In genomic region chr21:36350282-36350910, GRCh38 we compare ENCODE assay signal across 15 cellular contexts. TPM values are rescaled to one million over a fixed set of nuclear protein-coding genes. Genes with fewer than 3 reads are reported as not detected.
DNase-seq lines count a peak whose midpoint lies in the region; TF ChIP-seq lines count a peak whose summit lies in the region.
"Had no signal": no experiment of that assay in that cellular context is flagged by ENCODE, and none has a peak within 500 bp of the region (broad histone marks: within the 10 kb centered on the region; RNA-seq: fewer than 3 reads in every experiment).

No MANE protein-coding gene starts in this region.

- TF ChIP-seq EP300 in tibial nerve (IDR thresholded peaks at IDR 0.05) = no peak

- no peak overlapping the region for H4K8ac ChIP-seq in mesenchymal stem cell (ENCODE audit: low read length)

- peaks cover 31% of the 10 kb centered on the region for H3K36me3 Mint-ChIP-seq in chondrocyte (ENCODE audit: low read depth)

- H3K4me1 Mint-ChIP-seq in chondrocyte (ENCODE audit: low read depth) = peaks cover 22% of the 10 kb centered on the region

- H2AK5ac ChIP-seq in mesenchymal stem cell (ENCODE audit: low read length, severe bottlenecking) = peak overlapping the region; percentile 75

- H3K4me3 ChIP-seq in HEK293 (ENCODE audit: low read depth, low read length) = no peak overlapping the region
- no peak overlapping the region for H3K4me3 ChIP-seq in mesenchymal stem cell (ENCODE audit: insufficient read depth in 1 of 2, low read depth in 1 of 2, low read length in 2 of 2)
- H3K4me3 ChIP-seq in tibial nerve = no peak overlapping the region
- H3K4me3 ChIP-seq: esophagus squamous epithelium had no signal

- H2BK120ac ChIP-seq in mesenchymal stem cell (ENCODE audit: low read depth, low read length) = no peak overlapping the region

- H2AFZ ChIP-seq in mesenchymal stem cell (ENCODE audit: low read depth, low read length) = no peak overlapping the region

- H3K27me3 ChIP-seq in mesenchymal stem cell (ENCODE audit: control insufficient read depth in 1 of 2, insufficient read depth in 1 of 2, low read length in 2 of 2) = no peaks in the 10 kb centered on the region
- no peaks in the 10 kb centered on the region for H3K27me3 ChIP-seq in tibial nerve
- H3K27me3 ChIP-seq: esophagus squamous epithelium had no signal

- H3K27ac ChIP-seq in HEK293 (ENCODE audit: extremely low read depth, low read depth, low read length) (no peak overlapping the region), mesenchymal stem cell (ENCODE audit: low read length, poor library complexity, severe bottlenecking) (peak overlapping the region; percentile 76), substantia nigra (ENCODE audit: low read depth, low read length, poor library complexity, severe bottlenecking) (no peak overlapping the region), tibial nerve (no peak overlapping the region)
- H3K27ac ChIP-seq: esophagus squamous epithelium had no signal

- CTCF ChIA-PET in HEK293 (lab: Yijun Ruan, JAX) = interaction anchor here (0.6 to 1.6 kb wide), 5 partner anchors 13 to 498 kb away, joined by 3 to 6 read pairs (median 3); no protein-coding TSS in a partner anchor

- peak overlapping the region; percentile 58 for H2BK5ac ChIP-seq in mesenchymal stem cell (ENCODE audit: low read depth, low read length, poor library complexity, severe bottlenecking)

- H2BK15ac ChIP-seq in mesenchymal stem cell (ENCODE audit: low read depth, poor library complexity, severe bottlenecking) = no peak overlapping the region

- H3K36me3 ChIP-seq in HEK293 (ENCODE audit: control insufficient read depth in 2 of 2, insufficient read depth in 1 of 2, low read length in 2 of 2) (peaks cover 67 to 79% of the 10 kb centered on the region in 2 experiments), mesenchymal stem cell (ENCODE audit: control insufficient read depth in 1 of 2, insufficient read depth in 2 of 2, low read depth in 1 of 2, low read length in 2 of 2) (peaks cover 28 to 76% of the 10 kb centered on the region in 2 experiments), tibial nerve (peaks cover 0 to 88% (median 8%) of the 10 kb centered on the region in 3 donors)

- H3K9me3 Mint-ChIP-seq in chondrocyte (ENCODE audit: low read depth) = no peaks in the 10 kb centered on the region
- H3K9me3 Mint-ChIP-seq: memory B cell had no signal

- peak overlapping the region; percentile 98 for H3K27ac Mint-ChIP-seq in chondrocyte (ENCODE audit: unreplicated experiment)
- H3K27ac Mint-ChIP-seq: memory B cell had no signal

- H3K4me3 Mint-ChIP-seq in chondrocyte (ENCODE audit: unreplicated experiment) = no peak overlapping the region
- H3K4me3 Mint-ChIP-seq: memory B cell had no signal

- H3K27me3 Mint-ChIP-seq in chondrocyte (ENCODE audit: low read depth) = no peaks in the 10 kb centered on the region
- H3K27me3 Mint-ChIP-seq: memory B cell had no signal

- peak overlapping the region; percentile 53 for H3K9ac ChIP-seq in mesenchymal stem cell (ENCODE audit: low read length)

- no peaks in the 10 kb centered on the region for H3K9me3 ChIP-seq in HEK293 (ENCODE audit: control insufficient read depth, insufficient read depth, low read depth, low read length)
- no peaks in the 10 kb centered on the region for H3K9me3 ChIP-seq in mesenchymal stem cell (ENCODE audit: control insufficient read depth, low read length)
- no peaks in the 10 kb centered on the region for H3K9me3 ChIP-seq in tibial nerve
- H3K9me3 ChIP-seq: esophagus squamous epithelium had no signal

- TF ChIP-seq POLR2A in tibial nerve (IDR thresholded peaks at IDR 0.05) = no peak

- H2BK12ac ChIP-seq in mesenchymal stem cell (ENCODE audit: low read length in 2 of 2) = no peak overlapping the region

- H3K4me2 ChIP-seq in mesenchymal stem cell (ENCODE audit: low read length, poor library complexity, severe bottlenecking) = no peak overlapping the region

- H3K4me1 ChIP-seq in HEK293 (ENCODE audit: control insufficient read depth, insufficient read depth, low read length) (no peaks in the 10 kb centered on the region), mesenchymal stem cell (ENCODE audit: control insufficient read depth, insufficient read depth, low read depth, low read length) (peaks cover 4% of the 10 kb centered on the region), tibial nerve (no peaks in the 10 kb centered on the region)
- H3K4me1 ChIP-seq: esophagus squamous epithelium had no signal

- TF ChIP-seq CTCF in HEK293 (tag by site-specific recombination; IDR thresholded peaks at IDR 0.05) = no peak
- TF ChIP-seq CTCF in chondrocyte (IDR thresholded peaks at IDR 0.05) = no peak
- TF ChIP-seq CTCF in tibial nerve (IDR thresholded peaks at IDR 0.05) = no peak

- DNase-seq in AG08395 (ENCODE audit: low spot score) (peak; percentile 36), chondrocyte (ENCODE audit: low spot score) (no peak), mesenchymal stem cell (peak; percentile 57), substantia nigra (lab: John Stamatoyannopoulos, UW) (no peak), NCI-H2171 (lab: John Stamatoyannopoulos, UW) (no peak), NCI-H1930 (lab: John Stamatoyannopoulos, UW) (no peak), tibial nerve (ENCODE audit: low spot score in 2 of 2) (no peak)
- DNase-seq: activated CD4-positive, alpha-beta T cell treated with anti-CD3 and anti-CD28 coated beads, Interleukin-2, amount 50 U/mL, for 1 hour; activated T-cell treated with anti-CD3 and anti-CD28 coated beads, Interleukin-2, amount 50 U/mL, for 1 hour; cortex of kidney; esophagus squamous epithelium; Karpas-422; NCI-H526 treated with DMSO at 0.1 percent for 48 hours had no signal

- POLR2A ChIA-PET in HEK293 (lab: Yijun Ruan, JAX) = no interaction called here

- H3K18ac ChIP-seq in mesenchymal stem cell (ENCODE audit: low read depth in 1 of 2, low read length in 2 of 2) = no peak overlapping the region

- no peak overlapping the region for H3K23ac ChIP-seq in mesenchymal stem cell (ENCODE audit: low read length in 2 of 2)

- H3K79me1 ChIP-seq in mesenchymal stem cell (replicated peaks; ENCODE audit: low read length, poor library complexity, severe bottlenecking) = peaks cover 28% of the 10 kb centered on the region

- WGBS in mesenchymal stem cell = 88% methylated on average over 10 of the region's 11 CpGs
- WGBS in tibial nerve, 2 donors = 81 to 91% methylated on average over 11 of the region's 11 CpGs

- no peak overlapping the region for H4K91ac ChIP-seq in mesenchymal stem cell (ENCODE audit: low read length)

- H3K14ac ChIP-seq in mesenchymal stem cell (ENCODE audit: low read length in 2 of 2) = no peak overlapping the region

- H3K4ac ChIP-seq in mesenchymal stem cell (ENCODE audit: low read depth in 1 of 2, low read length in 2 of 2) = no peak overlapping the region

TF ChIP-seq in HEK293, 187 proteins besides CTCF, POLR2A, EP300 and RAD21:
- TF ChIP-seq YY2 (tag by site-specific recombination; IDR thresholded peaks at IDR 0.05) = no peak
- TF ChIP-seq KLF9 (tag by site-specific recombination; IDR thresholded peaks at IDR 0.05; ENCODE audit: low read depth) = no peak
- no peak for TF ChIP-seq ZNF514 (tag by site-specific recombination; IDR thresholded peaks at IDR 0.05)
- TF ChIP-seq ZFHX2 (tag by site-specific recombination; conservative IDR thresholded peaks at IDR 0.05) = peak; percentile 83
- TF ChIP-seq ZFP69B (tag by site-specific recombination; IDR thresholded peaks at IDR 0.05) = no peak
- TF ChIP-seq ZNF211 (tag by site-specific recombination; IDR thresholded peaks at IDR 0.05; ENCODE audit: low read depth) = no peak
- peak; percentile 84 for TF ChIP-seq EGR2 (tag by site-specific recombination; IDR thresholded peaks at IDR 0.05; ENCODE audit: low read depth)
- TF ChIP-seq ZNF830 (tag by site-specific recombination; IDR thresholded peaks at IDR 0.05; ENCODE audit: low read depth) = no peak

RNA-seq across cellular contexts. Expression of gene MORC3, which starts 30.4 kb away (rescaled TPM):
- total RNA-seq in chondrocyte = 21.0 to 24.4 TPM (median 23.1 TPM) in 3 replicates
- 11.1 TPM for polyA plus RNA-seq in mesenchymal stem cell (2013, experiment 1 of 2)
- polyA plus RNA-seq in mesenchymal stem cell (2013, experiment 2 of 2) = 11.3 TPM
- total RNA-seq in tibial nerve = 10 to 100 TPM; 39.3 to 64.3 (median 40.5) TPM

RNA-seq across cellular contexts. Expression of gene CHAF1B, which starts 34.8 kb away (rescaled TPM):
- total RNA-seq in chondrocyte (2.6 to 7.9 TPM (median 3.6 TPM) in 3 replicates), tibial nerve (1 to 10 TPM in 1 of 4 donors, under 1 TPM in 3; 0.59 to 1.2 (median 0.86) TPM)
- 2.4 TPM for polyA plus RNA-seq in mesenchymal stem cell (2013, experiment 1 of 2)
- polyA plus RNA-seq in mesenchymal stem cell (2013, experiment 2 of 2) = 2.4 TPM

Comparison
In these comparisons a context has a peak if more than half of its experiments do, and no peak if none do; other contexts are left out.
1. DNase-seq: peak in AG08395 (single experiment) and mesenchymal stem cell (single experiment); none in chondrocyte (single experiment), substantia nigra (0 of 49), NCI-H2171 (single experiment), NCI-H1930 (0 of 2) and tibial nerve (0 of 2).